ENCODE assay signal across 32 cellular contexts in genomic region chr10:46312953-46313352, GRCh38. TPM values are rescaled to one million over a fixed set of nuclear protein-coding genes. Genes with fewer than 3 reads are reported as not detected.
DNase-seq lines count a peak whose midpoint lies in the region; ATAC-seq, FAIRE-seq and TF ChIP-seq lines count a peak whose summit lies in the region.
"Had no signal": no experiment of that assay in that cellular context is flagged by ENCODE, and none has a peak within 500 bp of the region (broad histone marks: within the 10 kb centered on the region; RNA-seq: fewer than 3 reads in every experiment).

No MANE protein-coding gene starts in this region.

- CTCF ChIA-PET in IMR-90 (lab: Yijun Ruan, JAX): no interaction called here

- intact Hi-C loops in IMR-90 (cut with micrococcal nuclease): no loop called here

- TF ChIP-seq POLR2A in IMR-90 (IDR thresholded peaks at IDR 0.05; ENCODE audit: low read depth, low read length) (no peak), GM12892 (IDR thresholded peaks at IDR 0.05; ENCODE audit: low read depth, low read length) (no peak)

- H2BK15ac ChIP-seq in IMR-90 (ENCODE audit: low read depth, low read length): peak overlapping the region; percentile 93

- peak overlapping the region; percentile 84; the same call in 1 of the 2 replicates for H2BK20ac ChIP-seq in IMR-90 (ENCODE audit: low read depth, low read length)

- peak overlapping the region; percentile 37 to 69; a peak in 2 of 4 replicates for H4K8ac ChIP-seq in IMR-90 (ENCODE audit: low read depth in 2 of 2, low read length in 2 of 2)
- H4K8ac ChIP-seq in trophoblast cell (ENCODE audit: low read depth, low read length): peak overlapping the region; percentile 57

- H3K27ac ChIP-seq in IMR-90 (ENCODE audit: insufficient read depth, low read length) (no peak overlapping the region), coronary artery (no peak overlapping the region), trophoblast cell (ENCODE audit: low read depth, low read length) (no peak overlapping the region)
- H3K27ac ChIP-seq: HL-60, SJSA1 had no signal

- H3K4me1 ChIP-seq in IMR-90 (ENCODE audit: control insufficient read depth, insufficient read depth, low read length) (peaks cover 30% of the 10 kb centered on the region), trophoblast cell (ENCODE audit: control insufficient read depth in 1 of 2, insufficient read depth in 2 of 2, low read length in 2 of 2) (peaks cover 31 to 40% of the 10 kb centered on the region in 2 experiments)
- H3K4me1 ChIP-seq: A549 had no signal

- FAIRE-seq in GM12892 (lab: Jason Lieb, UNC): no peak
- FAIRE-seq: A549, GM12891, GM18507, K562 had no signal

- no peaks in the 10 kb centered on the region for H4K20me1 ChIP-seq in IMR-90 (ENCODE audit: insufficient read depth, low read length)

- H3K9me3 ChIP-seq in IMR-90 (ENCODE audit: control insufficient read depth, insufficient read depth, low read length): no peaks in the 10 kb centered on the region
- H3K9me3 ChIP-seq in trophoblast cell (ENCODE audit: insufficient read depth, low read depth, low read length): no peaks in the 10 kb centered on the region
- H3K9me3 ChIP-seq: A549, SJSA1 had no signal

- POLR2A ChIA-PET in IMR-90 (lab: Charles Lee; ENCODE audit: unreplicated experiment): no interaction called here

- peaks cover 21% of the 10 kb centered on the region for H3K9me1 ChIP-seq in IMR-90 (ENCODE audit: insufficient read depth, low read length)

- H2BK5ac ChIP-seq in IMR-90 (ENCODE audit: low read depth, low read length, poor library complexity, severe bottlenecking) (no peak overlapping the region), trophoblast cell (ENCODE audit: low read depth, low read length, poor library complexity) (peak overlapping the region; percentile 8)

- no peak for DNase-seq in IMR-90
- peak; percentile 56 for DNase-seq in coronary artery (ENCODE audit: low spot score)
- DNase-seq in mesenteric fat pad (ENCODE audit: low spot score): peak; percentile 57
- no peak for DNase-seq in trophoblast cell
- DNase-seq in NCI-H1092 treated with DMSO at 0.1 percent for 48 hours (lab: John Stamatoyannopoulos, UW): no peak
- DNase-seq in GM12892 (ENCODE audit: insufficient read length): no peak
- DNase-seq: C1 segment of cervical spinal cord; CD4-positive, alpha-beta memory T cell; COR-L47; GDM1; GOT3; Kasumi-1; MV-4-11; NCI-H1105 treated with DMSO at 0.1 percent for 48 hours; NCI-H2029; NCI-H446 treated with DMSO at 0.1 percent for 48 hours; NCI-H526; NCI-H82; NK-92 treated with Interleukin-12 subunit alpha and Interleukin-12 subunit beta, amount 100 ng/mL, for 24 hours; PC-3; Right ventricle myocardium superior; RPMI8226 had no signal

- H4K91ac ChIP-seq in IMR-90 (ENCODE audit: insufficient read depth, low read depth, low read length) (peak overlapping the region; percentile 88), trophoblast cell (ENCODE audit: low read depth, low read length) (peak overlapping the region; percentile 88)

- no peaks in the 10 kb centered on the region; a peak in 1 of 4 replicates for H3K79me1 ChIP-seq in IMR-90 (ENCODE audit: low read depth in 1 of 2, low read length in 2 of 2)
- peaks cover 28% of the 10 kb centered on the region for H3K79me1 ChIP-seq in trophoblast cell (ENCODE audit: low read length)

- H3K23ac ChIP-seq in IMR-90 (ENCODE audit: low read depth, low read length) (no peak overlapping the region), trophoblast cell (ENCODE audit: low read length) (no peak overlapping the region)

- in situ Hi-C loops in IMR-90 (cut with MboI; ENCODE audit: low sequenced_read_pairs): no loop called here

- H3K56ac ChIP-seq in IMR-90 (ENCODE audit: extremely low read depth, insufficient read depth, low read length): no peak overlapping the region

- H2BK12ac ChIP-seq in trophoblast cell (ENCODE audit: low read length): peak overlapping the region; percentile 62

- peak overlapping the region; percentile 44 for H2AK9ac ChIP-seq in IMR-90 (replicated peaks; ENCODE audit: low read depth, low read length, poor library complexity)

- H3K18ac ChIP-seq in IMR-90 (ENCODE audit: low read depth, low read length) (peak overlapping the region; percentile 86), trophoblast cell (ENCODE audit: low read length) (peak overlapping the region; percentile 54)

- TF ChIP-seq RAD21 in IMR-90 (IDR thresholded peaks at IDR 0.05; ENCODE audit: low read length): no peak

- H3K79me2 ChIP-seq in trophoblast cell (ENCODE audit: control insufficient read depth, insufficient read depth, low read length, poor library complexity): peaks cover 3% of the 10 kb centered on the region

- H3K4me3 ChIP-seq in IMR-90 (ENCODE audit: insufficient read depth, low read depth, low read length) (no peak overlapping the region), coronary artery (no peak overlapping the region), trophoblast cell (ENCODE audit: low read depth, low read length) (no peak overlapping the region)
- H3K4me3 ChIP-seq: A549, K562, SJSA1 had no signal

- H3K4me2 ChIP-seq in IMR-90 (ENCODE audit: low read depth, low read length) (no peak overlapping the region), trophoblast cell (ENCODE audit: low read length) (no peak overlapping the region)
- H3K4me2 ChIP-seq: A549 had no signal

- ATAC-seq in IMR-90 (ENCODE audit: low read depth): no peak
- ATAC-seq in GM19463 (IDR thresholded peaks at IDR 0.05; ENCODE audit: unreplicated experiment): no peak
- ATAC-seq in HG03442 (IDR thresholded peaks at IDR 0.05; ENCODE audit: unreplicated experiment): no peak
- ATAC-seq: A549, HCT116, K562, PC-3 had no signal

- no peak overlapping the region for H4K12ac ChIP-seq in trophoblast cell (ENCODE audit: low read depth, low read length)

- H2AFZ ChIP-seq in IMR-90 (replicated peaks; ENCODE audit: low read length, poor library complexity) (peak overlapping the region; percentile 58), trophoblast cell (ENCODE audit: insufficient read depth, low read length, poor library complexity) (no peak overlapping the region)

- BruUV-seq in IMR-90 (replicated peaks; lab: Mats Ljungman, UMichigan): no TSS peak

- H3K36me3 ChIP-seq in IMR-90 (ENCODE audit: control insufficient read depth, insufficient read depth, low read length) (no peaks in the 10 kb centered on the region), trophoblast cell (ENCODE audit: control insufficient read depth in 1 of 2, insufficient read depth in 2 of 2, low read length in 2 of 2) (no peaks in the 10 kb centered on the region)
- H3K36me3 ChIP-seq: SJSA1 had no signal

- no peak for TF ChIP-seq CTCF in IMR-90 (conservative IDR thresholded peaks at IDR 0.05; ENCODE audit: low read depth, low read length)
- no peak for TF ChIP-seq CTCF in coronary artery (IDR thresholded peaks at IDR 0.05)

- H3K9ac ChIP-seq in IMR-90 (ENCODE audit: low read depth, low read length) (no peak overlapping the region), trophoblast cell (ENCODE audit: low read length) (no peak overlapping the region)

- H2AK5ac ChIP-seq in IMR-90 (ENCODE audit: low read depth, low read length) (peak overlapping the region; percentile 98), trophoblast cell (ENCODE audit: low read length) (peak overlapping the region; percentile 95)

- H3K14ac ChIP-seq in IMR-90 (replicated peaks; ENCODE audit: low read depth, low read length) (peak overlapping the region; percentile 68), trophoblast cell (ENCODE audit: low read length) (peak overlapping the region; percentile 69)

- dilution Hi-C loops in IMR-90 (cut with HindIII; ENCODE audit: low sequenced_read_pairs, unreplicated experiment): no loop called here

- 60% methylated on average over 1 of the region's 3 CpGs; no CpG with 5 or more reads in 1 of the 2 experiments for WGBS in IMR-90 (ENCODE audit: extremely low coverage in 2 of 2, insufficient read length in 1 of 2), 2 experiments
- no CpG with 5 or more reads among the region's 3 CpGs for WGBS in trophoblast cell (ENCODE audit: extremely low coverage, insufficient coverage, insufficient read length)

- H2BK120ac ChIP-seq in IMR-90 (ENCODE audit: low read depth, low read length) (peak overlapping the region; percentile 86), trophoblast cell (ENCODE audit: insufficient read depth, low read length, poor library complexity) (peak overlapping the region; percentile 95)

- peak overlapping the region; percentile 86 for H4K5ac ChIP-seq in IMR-90 (ENCODE audit: low read depth, low read length)

- H3K27me3 ChIP-seq in IMR-90 (ENCODE audit: control insufficient read depth, insufficient read depth, low read length) (no peaks in the 10 kb centered on the region; the same call in 1 of the 2 replicates), trophoblast cell (ENCODE audit: insufficient read depth, low read length) (no peaks in the 10 kb centered on the region)
- H3K27me3 ChIP-seq: SJSA1 had no signal

- peak overlapping the region; percentile 84 for H3K4ac ChIP-seq in IMR-90 (ENCODE audit: low read depth, low read length)
- peak overlapping the region; percentile 16 for H3K4ac ChIP-seq in trophoblast cell (ENCODE audit: low read depth, low read length)

TF ChIP-seq in IMR-90, 13 proteins besides CTCF, POLR2A, EP300 and RAD21 (continues in another document):
- TF ChIP-seq ELK1 (IDR thresholded peaks at IDR 0.05; ENCODE audit: borderline replicate concordance, low read depth, low read length) (no peak), MAFK (IDR thresholded peaks at IDR 0.05; ENCODE audit: low read depth, low read length) (no peak), MXI1 (IDR thresholded peaks at IDR 0.05; ENCODE audit: borderline replicate concordance, low read depth, low read length) (no peak)

RNA-seq across cellular contexts. Expression of gene ANTXRL, which starts 26.2 kb away (rescaled TPM):
- total RNA-seq in IMR-90 (2012; rRNA removed) (not detected in 2 replicates), mesenteric fat pad (not detected)
- not detected in 2 replicates for polyA plus RNA-seq in IMR-90 (2012; rRNA removed)
- not detected in 2 replicates for polyA plus RNA-seq in IMR-90 (2012; cell fraction: cytosol; rRNA removed)
- polyA plus RNA-seq in IMR-90 (2012; cell fraction: nucleus; rRNA removed; ENCODE audit: low replicate concordance): 0.03 TPM in 1 of 2 replicates, not detected in the other
- polyA plus RNA-seq in trophoblast cell (2013): 0.03 and 0.12 TPM in 2 replicates
- polyA plus RNA-seq in GM12892 (2012; ENCODE audit: missing spikeins): not detected
- total RNA-seq: CD4-positive, alpha-beta memory T cell; K562; MCF 10A; PC-3; Right ventricle myocardium superior; SJSA1 had no signal
- polyA plus RNA-seq: CD4-positive, alpha-beta memory T cell; K562 had no signal

Comparison
In these comparisons a context has a peak if more than half of its experiments do, and no peak if none do; other contexts are left out.
1. DNase-seq: peak in coronary artery (single experiment) and mesenteric fat pad (single experiment); none in IMR-90 (single experiment), trophoblast cell (0 of 2), NCI-H1092 treated with DMSO at 0.1 percent for 48 hours (single experiment) and GM12892 (single experiment).